24 cellular contexts compared by ENCODE assay signal in genomic region chr18:76232813-76233212, GRCh38.
"Had no signal": no experiment of that assay in that cellular context is flagged by ENCODE, and none has a peak within 500 bp of the region (broad histone marks: within the 10 kb centered on the region; RNA-seq: fewer than 3 reads in every experiment).

No MANE protein-coding gene starts in this region.

- H2AFZ ChIP-seq: neural progenitor cell had no signal

- H3K4me2 ChIP-seq: neural progenitor cell had no signal

- H3K27ac ChIP-seq: adrenal gland, cardiac muscle cell, gastrocnemius medialis, neural progenitor cell, thyroid gland, upper lobe of right lung had no signal

- H3K4me1 ChIP-seq: adrenal gland, gastrocnemius medialis, neural progenitor cell, thyroid gland, upper lobe of right lung had no signal

- H3K9me3 ChIP-seq: adrenal gland, gastrocnemius medialis, mucosa of descending colon, thyroid gland, upper lobe of right lung had no signal

- H3K27me3 ChIP-seq: adrenal gland, cardiac muscle cell, neural progenitor cell, thyroid gland, upper lobe of right lung had no signal

- H3K36me3 ChIP-seq: adrenal gland, cardiac muscle cell, gastrocnemius medialis, neural progenitor cell, thyroid gland, upper lobe of right lung had no signal

- H3K4me3 ChIP-seq: adrenal gland, cardiac muscle cell, gastrocnemius medialis, mucosa of descending colon, neural progenitor cell, thyroid gland, upper lobe of right lung had no signal

- H3K36me3 Mint-ChIP-seq: activated naive CD8-positive, alpha-beta T cell; memory B cell; neural progenitor cell had no signal

- H3K4me1 Mint-ChIP-seq: activated T-helper 17 cell treated with anti-CD3 and anti-CD28 coated beads, Interleukin-2, amount 50 U/mL, for 72 hours; memory B cell; naive B cell; neural progenitor cell had no signal

- H3K9ac ChIP-seq: neural progenitor cell had no signal

- H3K27ac Mint-ChIP-seq: activated naive CD8-positive, alpha-beta T cell; activated T-cell treated with anti-CD3 and anti-CD28 coated beads, Interleukin-2, amount 50 U/mL, for 24 hours; activated T-helper 17 cell treated with anti-CD3 and anti-CD28 coated beads, Interleukin-2, amount 50 U/mL, for 72 hours; memory B cell; naive B cell; neural progenitor cell; stimulated activated naive CD8-positive, alpha-beta T cell treated with anti-CD3 and anti-CD28 coated beads, Interleukin-15, Interleukin-2, amounts not matched to agents 100 ng/mL and 50 ng/mL, for 24 hours had no signal

- H3K4me3 Mint-ChIP-seq: activated naive CD8-positive, alpha-beta T cell; activated T-cell treated with anti-CD3 and anti-CD28 coated beads, Interleukin-2, amount 50 U/mL, for 24 hours; activated T-helper 17 cell treated with anti-CD3 and anti-CD28 coated beads, Interleukin-2, amount 50 U/mL, for 72 hours; memory B cell; naive B cell; neural progenitor cell; stimulated activated naive CD8-positive, alpha-beta T cell treated with anti-CD3 and anti-CD28 coated beads, Interleukin-15, Interleukin-2, amounts not matched to agents 100 ng/mL and 50 ng/mL, for 24 hours had no signal

- DNase-seq: activated CD4-positive, alpha-beta T cell treated with anti-CD3 and anti-CD28 coated beads, Interleukin-2, amount 50 U/mL, for 4 hours; activated CD8-positive, alpha-beta memory T cell treated with anti-CD3 and anti-CD28 coated beads for 24 hours; activated CD8-positive, alpha-beta memory T cell treated with anti-CD3 and anti-CD28 coated beads, Interleukin-2, amount 50 U/mL, for 4 hours; activated T-cell treated with anti-CD3 and anti-CD28 coated beads, Interleukin-2, amount 50 U/mL, for 24 hours; adrenal gland; effector memory CD4-positive, alpha-beta T cell; gastrocnemius medialis; hypothalamus; left cardiac atrium; mucosa of descending colon; naive B cell; retina; stimulated activated CD4-positive, alpha-beta T cell treated with anti-CD3 and anti-CD28 coated beads, Interleukin-4, amount 100 ng/mL, for 4 hours; substantia nigra; T-helper 9 cell; thyroid gland; upper lobe of right lung had no signal

- ATAC-seq: activated T-helper 17 cell treated with anti-CD3 and anti-CD28 coated beads, Interleukin-2, amount 50 U/mL, for 72 hours; esophagus mucosa; gastrocnemius medialis; left cardiac atrium; mucosa of descending colon; upper lobe of right lung had no signal
